ENCODE assay signal across 13 cellular contexts in the genomic region with DNA sequence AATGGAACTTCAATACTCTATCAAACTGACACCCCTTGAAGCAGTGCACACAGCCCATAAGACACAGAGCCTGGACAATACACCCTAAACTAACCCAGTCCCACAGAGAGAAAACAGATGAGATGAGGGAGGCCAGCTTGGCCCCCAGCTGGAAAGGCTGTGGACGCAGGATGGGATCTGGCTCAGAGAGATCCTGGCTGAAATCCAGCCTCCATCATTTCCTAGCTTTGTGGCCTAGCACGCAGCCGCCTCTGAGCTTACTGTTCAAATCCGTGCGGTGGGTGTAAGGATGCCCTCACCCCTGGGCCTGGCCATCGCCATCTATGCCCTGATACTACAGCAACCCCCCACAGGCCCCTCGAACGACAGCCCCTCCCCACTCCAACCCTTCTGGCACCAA. TPM values are rescaled to one million over a fixed set of nuclear protein-coding genes. Genes with fewer than 3 reads are reported as not detected.
DNase-seq lines count a peak whose midpoint lies in the region; ATAC-seq and TF ChIP-seq lines count a peak whose summit lies in the region.
"Had no signal": no experiment of that assay in that cellular context is flagged by ENCODE, and none has a peak within 500 bp of the region (broad histone marks: within the 10 kb centered on the region; RNA-seq: fewer than 3 reads in every experiment).

No MANE protein-coding gene starts in this region.

- no peak overlapping the region for H3K4me3 Mint-ChIP-seq in neural crest cell
- H3K4me3 Mint-ChIP-seq: activated T-cell treated with anti-CD3 and anti-CD28 coated beads, Interleukin-2, amount 50 U/mL, for 4 hours; central memory CD8-positive, alpha-beta T cell had no signal

- no peaks in the 10 kb centered on the region for H3K9me3 Mint-ChIP-seq in neural crest cell
- H3K9me3 Mint-ChIP-seq: activated T-cell treated with anti-CD3 and anti-CD28 coated beads, Interleukin-2, amount 50 U/mL, for 4 hours; central memory CD8-positive, alpha-beta T cell had no signal

- TF ChIP-seq CTCF in foreskin fibroblast (IDR thresholded peaks at IDR 0.05; ENCODE audit: low read depth, low read length), result no peak
- no peak for TF ChIP-seq CTCF in neural crest cell (conservative IDR thresholded peaks at IDR 0.05)

- H3K36me3 Mint-ChIP-seq in neural crest cell (ENCODE audit: low read depth), result no peaks in the 10 kb centered on the region

- DNase-seq in AG20443 (ENCODE audit: low spot score) (peak; percentile 67), foreskin fibroblast (peak; percentile 48 to 81), neural crest cell (ENCODE audit: low read depth, low spot score) (no peak), COLO829 (ENCODE audit: low spot score) (no peak), DMS114 treated with DMSO at 0.1 percent for 48 hours (lab: John Stamatoyannopoulos, UW; ENCODE audit: unreplicated experiment) (no peak), RKO (ENCODE audit: low spot score) (no peak), activated gamma-delta T cell (lab: John Stamatoyannopoulos, UW) (no peak)
- DNase-seq: activated T-cell treated with anti-CD3 and anti-CD28 coated beads, Interleukin-2, amount 50 U/mL, for 4 hours; GOT3; hippocampal formation; WERI-Rb-1 had no signal

- no peaks in the 10 kb centered on the region for H3K27me3 Mint-ChIP-seq in neural crest cell (ENCODE audit: low read depth)
- H3K27me3 Mint-ChIP-seq: central memory CD8-positive, alpha-beta T cell had no signal

- ATAC-seq in SK-N-SH treated with all-trans-retinoic acid at 6 μM for 48 hours, result peak; percentile 54
- ATAC-seq: activated T-cell treated with anti-CD3 and anti-CD28 coated beads, Interleukin-2, amount 50 U/mL, for 4 hours had no signal

- H3K4me3 ChIP-seq in foreskin fibroblast (ENCODE audit: low read depth in 1 of 2, low read length in 2 of 2), result no peak overlapping the region

- peak overlapping the region; percentile 21 for H3K27ac Mint-ChIP-seq in neural crest cell (ENCODE audit: unreplicated experiment)

- H3K4me1 Mint-ChIP-seq in neural crest cell, result peaks cover 18% of the 10 kb centered on the region
- H3K4me1 Mint-ChIP-seq: central memory CD8-positive, alpha-beta T cell had no signal

TF ChIP-seq in SK-N-SH treated with all-trans-retinoic acid at 6 μM for 48 hours, 23 proteins besides CTCF, POLR2A, EP300 and RAD21:
- TF ChIP-seq TCF4 (CRISPR knock-in tag; IDR thresholded peaks at IDR 0.05; ENCODE audit: borderline replicate concordance), result 0 out of 2 replicates have a peak, but pooled peaks have one; percentile 38
- no peak for TF ChIP-seq ARNTL (CRISPR knock-in tag; IDR thresholded peaks at IDR 0.05; ENCODE audit: borderline replicate concordance, low read depth)
- no peak for TF ChIP-seq RARB (CRISPR knock-in tag; IDR thresholded peaks at IDR 0.05)
- no peak for TF ChIP-seq GLIS3 (CRISPR knock-in tag; IDR thresholded peaks at IDR 0.05)

RNA-seq across cellular contexts. Expression of gene SNX8, which starts 32.7 kb away (rescaled TPM):
- total RNA-seq in neural crest cell, result 30.4 and 31.8 TPM in 2 replicates

RNA-seq across cellular contexts. Expression of gene NUDT1, which starts 39.5 kb away (rescaled TPM):
- 54.9 and 60.2 TPM in 2 replicates for total RNA-seq in neural crest cell

RNA-seq across cellular contexts. Expression of gene MRM2, which starts 39.6 kb away (rescaled TPM):
- 45.1 and 48.5 TPM in 2 replicates for total RNA-seq in neural crest cell

RNA-seq across cellular contexts. Expression of gene MAD1L1, which starts 48.8 kb away (rescaled TPM):
- total RNA-seq in neural crest cell, result 49.7 and 53.8 TPM in 2 replicates

Comparison
In these comparisons a context has a peak if more than half of its experiments do, and no peak if none do; other contexts are left out.
1. DNase-seq: peak in AG20443 (single experiment) and foreskin fibroblast (2 of 2); none in neural crest cell (single experiment), COLO829 (single experiment), DMS114 treated with DMSO at 0.1 percent for 48 hours (single experiment), RKO (single experiment) and activated gamma-delta T cell (single experiment).